11 cellular contexts compared by ENCODE assay signal in the genomic region with DNA sequence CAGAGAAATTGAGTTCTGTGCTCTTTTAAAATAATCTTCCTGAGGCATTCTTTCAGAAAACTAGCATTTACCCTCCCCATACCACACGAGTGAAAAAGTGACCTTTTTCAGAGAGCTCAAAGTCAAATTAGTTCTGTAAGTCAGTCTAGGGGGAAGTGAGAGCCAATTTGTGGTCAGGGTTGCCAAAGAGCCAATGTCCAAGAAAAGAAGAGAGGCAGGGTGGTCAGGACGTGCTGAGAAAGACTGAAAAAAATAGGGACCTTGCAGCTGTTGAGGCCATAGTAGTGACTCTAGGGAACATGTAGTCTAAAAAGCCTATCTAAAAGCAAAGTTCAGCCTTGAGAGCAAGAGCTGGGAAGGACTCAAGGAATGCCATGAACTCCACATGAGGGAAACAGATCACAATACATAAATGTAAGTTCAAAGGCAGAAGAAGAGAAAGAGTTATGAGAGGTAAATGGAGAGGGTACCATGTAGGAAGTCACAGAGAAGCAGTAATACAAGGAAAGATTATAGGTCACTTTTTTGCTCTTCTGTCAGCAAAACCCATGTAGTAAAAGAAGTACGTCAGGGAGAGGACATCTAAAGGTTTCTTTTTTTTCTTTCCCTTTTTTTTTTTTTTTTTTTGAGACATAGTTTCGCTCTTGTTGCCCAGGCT.
DNase-seq lines count a peak whose midpoint lies in the region; ATAC-seq, FAIRE-seq and TF ChIP-seq lines count a peak whose summit lies in the region.
"Had no signal": no experiment of that assay in that cellular context is flagged by ENCODE, and none has a peak within 500 bp of the region (broad histone marks: within the 10 kb centered on the region; RNA-seq: fewer than 3 reads in every experiment).

No MANE protein-coding gene starts in this region.

- H3K79me1 ChIP-seq in H1 (ENCODE audit: low read depth, low read length): no peaks in the 10 kb centered on the region

- no peaks in the 10 kb centered on the region for H4K20me1 ChIP-seq in H1 (replicated peaks in 1 of 2; ENCODE audit: control insufficient read depth in 1 of 2, insufficient read depth in 2 of 2, low read length in 2 of 2)

- H3K4me2 ChIP-seq in H1 (ENCODE audit: insufficient read depth in 1 of 2, low read depth in 2 of 2, low read length in 2 of 2): no peak overlapping the region

- H3K18ac ChIP-seq in H1 (ENCODE audit: extremely low read depth, low read length): no peak overlapping the region

- no peak overlapping the region for H4K5ac ChIP-seq in H1 (ENCODE audit: insufficient read length, low read depth, low read length)

- no peak overlapping the region for H3K14ac ChIP-seq in H1 (ENCODE audit: insufficient read length)

- H3K36me3 ChIP-seq in H1 (ENCODE audit: control insufficient read depth in 2 of 4, insufficient read depth in 4 of 4, low read length in 3 of 4): no peaks in the 10 kb centered on the region

- H3K4me3 ChIP-seq in H1 (ENCODE audit: extremely low read depth in 1 of 4, insufficient read depth in 2 of 4, low read depth in 3 of 4, low read length in 4 of 4): no peak overlapping the region

- no peak overlapping the region for H2AK5ac ChIP-seq in H1 (ENCODE audit: low read depth, low read length)

- DNase-seq in H1 (ENCODE audit: low read depth in 1 of 2, low spot score in 2 of 2) (no peak), superior temporal gyrus (ENCODE audit: extremely low spot score) (no peak), activated gamma-delta T cell (lab: John Stamatoyannopoulos, UW) (no peak), RWPE1 (ENCODE audit: low spot score) (no peak)
- DNase-seq in activated naive CD4-positive, alpha-beta T cell treated with anti-CD3 and anti-CD28 coated beads, Interleukin-2, amount 50 U/mL, for 72 hours (ENCODE audit: low spot score in 2 of 2): no peak
- DNase-seq: dermis blood vessel endothelial cell, H7 had no signal

- 0 out of 2 replicates have a peak overlapping the region, but pooled peaks have one; percentile 54 for H2AFZ ChIP-seq in H1 (ENCODE audit: low read length)

- FAIRE-seq in H1 (lab: Jason Lieb, UNC): no peak

- TF ChIP-seq EP300 in H1 (IDR thresholded peaks at IDR 0.05; ENCODE audit: borderline replicate concordance in 1 of 2, low read depth in 2 of 2, low read length in 2 of 2): no peak

- H3K9ac ChIP-seq in H1 (replicated peaks in 1 of 4; ENCODE audit: extremely low read depth in 1 of 4, low read depth in 3 of 4, low read length in 3 of 4): no peak overlapping the region

- H3K79me2 ChIP-seq in H1 (ENCODE audit: control insufficient read depth in 1 of 2, insufficient read depth in 2 of 2, low read length in 2 of 2): no peaks in the 10 kb centered on the region

- no peak for TF ChIP-seq RAD21 in H1 (IDR thresholded peaks at IDR 0.05 in 1 of 2, conservative IDR thresholded peaks at IDR 0.05 in 1 of 2; ENCODE audit: low read depth in 2 of 2, low read length in 2 of 2)

- no peaks in the 10 kb centered on the region for H3K27me3 ChIP-seq in H1 (replicated peaks in 1 of 4; ENCODE audit: control insufficient read depth in 3 of 4, extremely low read depth in 1 of 4, insufficient read depth in 3 of 4, low read length in 3 of 4)

- TF ChIP-seq CTCF in H1 (IDR thresholded peaks at IDR 0.05; ENCODE audit: control extremely low read depth in 1 of 3, insufficient read depth in 1 of 3, low read depth in 1 of 3, low read length in 3 of 3) (no peak), RWPE1 (conservative IDR thresholded peaks at IDR 0.05; ENCODE audit: low read depth) (no peak)

- H3K9me3 Mint-ChIP-seq in activated naive CD4-positive, alpha-beta T cell treated with anti-CD3 and anti-CD28 coated beads, Interleukin-2, amount 50 U/mL, for 72 hours: peaks cover 14 to 22% of the 10 kb centered on the region in 2 donors

- H3K36me3 Mint-ChIP-seq in activated naive CD4-positive, alpha-beta T cell treated with anti-CD3 and anti-CD28 coated beads, Interleukin-2, amount 50 U/mL, for 72 hours: peaks cover 0 to 6% of the 10 kb centered on the region in 2 donors

- no peak overlapping the region for H4K8ac ChIP-seq in H1 (ENCODE audit: extremely low read depth, insufficient read depth, low read length)

- no peak overlapping the region for H2BK15ac ChIP-seq in H1 (ENCODE audit: low read length)

- H3K23me2 ChIP-seq in H1 (ENCODE audit: low read depth, low read length): no peaks in the 10 kb centered on the region; the same call in 1 of the 2 replicates

- no peak overlapping the region for H2BK5ac ChIP-seq in H1 (ENCODE audit: low read depth, low read length)

- POLR2A ChIA-PET in H1 (lab: Charles Lee; ENCODE audit: partially characterized antibody) (no interaction called here), RWPE1 (lab: Yijun Ruan, JAX; ENCODE audit: low non-redundant PET) (no interaction called here)

- no peak overlapping the region for H3K4ac ChIP-seq in H1 (replicated peaks; ENCODE audit: insufficient read length, low read depth, low read length)

- peaks cover 0 to 3% (median 1%) of the 10 kb centered on the region in 4 experiments; a peak in 1 of 7 replicates for H3K4me1 ChIP-seq in H1 (replicated peaks in 1 of 4; ENCODE audit: control insufficient read depth in 3 of 4, insufficient read depth in 4 of 4, low read length in 3 of 4)

- ATAC-seq in GM19023 (IDR thresholded peaks at IDR 0.05; ENCODE audit: unreplicated experiment) (peak; percentile 96), GM21786 (IDR thresholded peaks at IDR 0.05; ENCODE audit: unreplicated experiment) (peak; percentile 93), HG03196 (IDR thresholded peaks at IDR 0.05; ENCODE audit: unreplicated experiment) (peak; percentile 97)
- ATAC-seq in activated naive CD4-positive, alpha-beta T cell treated with anti-CD3 and anti-CD28 coated beads, Interleukin-2, amount 50 U/mL, for 72 hours: no peak

- H3K23ac ChIP-seq in H1 (ENCODE audit: insufficient read length): no peak overlapping the region

- H3K27ac Mint-ChIP-seq in activated naive CD4-positive, alpha-beta T cell treated with anti-CD3 and anti-CD28 coated beads, Interleukin-2, amount 50 U/mL, for 72 hours: no peak overlapping the region
- H3K27ac Mint-ChIP-seq: activated T-helper 2 cell treated with anti-CD3 and anti-CD28 coated beads, Interferon-gamma antibody, Interleukin-2, Interleukin-4, amounts not matched to agents 10 μg/mL and 5 μg/mL and 100 μg/mL, durations not matched to agents 14 hours and 24 hours and 36 hours had no signal

- CTCF ChIA-PET in H1 (lab: Charles Lee; ENCODE audit: partially characterized antibody): no interaction called here
- CTCF ChIA-PET in RWPE1 (lab: Yijun Ruan, JAX): no interaction called here

- H2BK120ac ChIP-seq in H1 (replicated peaks; ENCODE audit: low read depth, low read length): no peak overlapping the region

- no peak overlapping the region for H3K56ac ChIP-seq in H1 (replicated peaks; ENCODE audit: insufficient read length, low read depth, low read length)

- no peaks in the 10 kb centered on the region; a peak in 1 of 4 replicates for H3K9me3 ChIP-seq in H1 (ENCODE audit: insufficient read depth in 2 of 2, low read depth in 1 of 2, low read length in 1 of 2)

- 82% methylated on average over 4 of the region's 4 CpGs; no CpG with 5 or more reads in 1 of the 2 experiments for WGBS in H1 (ENCODE audit: extremely low coverage in 1 of 2, insufficient coverage in 1 of 2, insufficient read length in 1 of 2, insufficient replicate concordance in 2 of 2, low coverage in 1 of 2, low lambda C conversion rate in 2 of 2, missing lambda C conversion rate in 1 of 2), 2 experiments

- H2BK20ac ChIP-seq in H1 (ENCODE audit: low read length): no peak overlapping the region

- H4K91ac ChIP-seq in H1 (replicated peaks; ENCODE audit: insufficient read length, low read length): no peak overlapping the region

- no peak overlapping the region for H2BK12ac ChIP-seq in H1 (ENCODE audit: low read depth, low read length)

- no peak overlapping the region for H3K27ac ChIP-seq in H1 (ENCODE audit: low read depth, low read length)
- H3K27ac ChIP-seq in RWPE1: no peak overlapping the region

- no peak for TF ChIP-seq POLR2A in H1 (IDR thresholded peaks at IDR 0.05; ENCODE audit: control extremely low read depth in 1 of 2, low read depth in 2 of 2, low read length in 2 of 2)

TF ChIP-seq in H1, 55 proteins besides CTCF, POLR2A, EP300 and RAD21 (continues in another document):
- TF ChIP-seq SP1 (IDR thresholded peaks at IDR 0.05; ENCODE audit: low read depth, low read length) (no peak), BRCA1 (IDR thresholded peaks at IDR 0.05; ENCODE audit: low read depth, low read length) (no peak), SIRT6 (IDR thresholded peaks at IDR 0.05; ENCODE audit: low read length) (no peak)
- TF ChIP-seq, protein P1, sequence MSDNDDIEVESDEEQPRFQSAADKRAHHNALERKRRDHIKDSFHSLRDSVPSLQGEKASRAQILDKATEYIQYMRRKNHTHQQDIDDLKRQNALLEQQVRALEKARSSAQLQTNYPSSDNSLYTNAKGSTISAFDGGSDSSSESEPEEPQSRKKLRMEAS (IDR thresholded peaks at IDR 0.05): no peak
- TF ChIP-seq, protein P2, sequence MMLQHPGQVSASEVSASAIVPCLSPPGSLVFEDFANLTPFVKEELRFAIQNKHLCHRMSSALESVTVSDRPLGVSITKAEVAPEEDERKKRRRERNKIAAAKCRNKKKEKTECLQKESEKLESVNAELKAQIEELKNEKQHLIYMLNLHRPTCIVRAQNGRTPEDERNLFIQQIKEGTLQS (IDR thresholded peaks at IDR 0.05; ENCODE audit: insufficient read depth, low read depth, low read length): no peak

Comparison
In these comparisons a context has a peak if more than half of its experiments do, and no peak if none do; other contexts are left out.
1. ATAC-seq: peak in GM19023 (single experiment), GM21786 (single experiment) and HG03196 (single experiment); none in activated naive CD4-positive, alpha-beta T cell treated with anti-CD3 and anti-CD28 coated beads, Interleukin-2, amount 50 U/mL, for 72 hours (0 of 2).